1 cellular context compared by ENCODE assay signal in genomic region chr10:116840389-116841075, GRCh38.
TF ChIP-seq lines count a peak whose summit lies in the region.

No MANE protein-coding gene starts in this region.

TF ChIP-seq in GM23338, 12 proteins besides CTCF, POLR2A, EP300 and RAD21 (continued from another document):
- TF ChIP-seq ZNF462 (CRISPR knock-in tag; IDR thresholded peaks at IDR 0.05), result no peak
